ENCODE assay signal across 7 cellular contexts in the genomic region with DNA sequence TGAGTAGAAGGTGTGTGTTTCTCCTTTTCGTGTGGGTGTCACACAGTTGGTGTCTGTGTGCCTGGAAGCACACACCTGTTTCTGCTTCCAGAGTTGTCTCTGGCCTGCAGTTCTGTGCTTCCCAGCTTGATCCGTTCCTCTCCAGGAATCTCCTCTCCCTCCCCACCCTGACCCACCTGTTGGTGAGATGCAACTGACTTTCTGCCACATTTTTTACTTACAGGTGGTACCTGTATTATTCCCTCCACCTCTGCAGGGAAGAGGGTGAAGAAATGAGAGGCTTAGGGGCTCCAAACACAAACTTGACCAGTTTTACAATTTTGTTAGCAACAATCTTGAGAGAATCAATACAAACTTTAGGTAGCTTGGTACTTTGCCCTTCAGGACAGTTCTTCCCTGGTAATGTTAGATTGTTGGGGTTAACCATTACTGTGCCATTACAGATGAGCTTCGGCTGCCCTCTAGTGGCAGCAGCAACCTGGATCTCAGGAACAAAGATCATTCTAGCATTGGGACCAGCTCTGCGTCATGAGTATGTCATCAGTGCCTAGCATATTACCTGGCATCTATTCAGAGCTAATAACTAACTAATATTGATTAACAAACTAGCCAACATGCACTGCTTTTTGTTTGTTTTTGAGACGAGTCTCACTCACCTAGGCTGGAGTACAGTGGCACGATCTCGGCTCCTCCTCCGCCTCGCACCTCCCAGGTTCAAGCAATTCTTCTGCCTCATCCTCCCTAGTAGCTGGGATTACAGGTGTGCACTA. TPM values are rescaled to one million over a fixed set of nuclear protein-coding genes. Genes with fewer than 3 reads are reported as not detected.
A peak's percentile ranks its signal among the peaks of the same experiment; 100 is the strongest.
DNase-seq lines count a peak whose midpoint lies in the region; ATAC-seq and TF ChIP-seq lines count a peak whose summit lies in the region.
"Not testable (repeated sequence)": the region's sequence is repeated elsewhere in the genome, so short reads cannot be mapped to it uniquely, and the experiment has no call there.

No MANE protein-coding gene starts in this region.

- not testable (repeated sequence) for H3K4me1 ChIP-seq in prostate gland (replicated peaks)

- not testable (repeated sequence) for H3K27me3 Mint-ChIP-seq in activated naive CD8-positive, alpha-beta T cell treated with anti-CD3 and anti-CD28 coated beads, Interleukin-2, amount 10 ng/mL, durations not matched to agents 7 days and 5 days; glutamatergic neuron (ENCODE audit: unreplicated experiment)

- H3K36me3 ChIP-seq in prostate gland: not testable (repeated sequence)

- TF ChIP-seq POLR2A in NB4 (IDR thresholded peaks at IDR 0.05; ENCODE audit: extremely low read depth, insufficient read length); prostate gland (IDR thresholded peaks at IDR 0.05): not testable (repeated sequence)

- H3K9me3 ChIP-seq in prostate gland: not testable (repeated sequence)

- not testable (repeated sequence) for H3K4me3 ChIP-seq in NB4 (ENCODE audit: low read depth, low read length); prostate gland

- DNase-seq in GM13977 (ENCODE audit: low spot score) (peak; percentile 23), NB4 (ENCODE audit: low read depth) (peak; percentile 63), T-helper 1 cell (peak in 3 of 5 donors; percentile 6 to 46 (median 29)), glutamatergic neuron (peak; percentile 71), prostate gland (ENCODE audit: low spot score) (peak; percentile 13)
- peak; percentile 58 for DNase-seq in activated naive CD8-positive, alpha-beta T cell treated with anti-CD3 and anti-CD28 coated beads, Interleukin-2, amount 10 ng/mL, durations not matched to agents 7 days and 5 days

- H3K4me1 Mint-ChIP-seq in activated naive CD8-positive, alpha-beta T cell treated with anti-CD3 and anti-CD28 coated beads, Interleukin-2, amount 10 ng/mL, durations not matched to agents 7 days and 5 days; glutamatergic neuron (ENCODE audit: low read depth, unreplicated experiment): not testable (repeated sequence)

- not testable (repeated sequence) for H3K27ac ChIP-seq in prostate gland

- H3K4me3 Mint-ChIP-seq in activated naive CD8-positive, alpha-beta T cell treated with anti-CD3 and anti-CD28 coated beads, Interleukin-2, amount 10 ng/mL, durations not matched to agents 7 days and 5 days; glutamatergic neuron (ENCODE audit: unreplicated experiment): not testable (repeated sequence)

- not testable (repeated sequence) for H3K36me3 Mint-ChIP-seq in activated naive CD8-positive, alpha-beta T cell treated with anti-CD3 and anti-CD28 coated beads, Interleukin-2, amount 10 ng/mL, durations not matched to agents 7 days and 5 days; glutamatergic neuron (ENCODE audit: unreplicated experiment)

- intact Hi-C loops in prostate gland (cut with DNase I): not testable (repeated sequence)

- WGBS in prostate gland: 65% methylated on average over 9 of the region's 9 CpGs

- POLR2A ChIA-PET in activated naive CD8-positive, alpha-beta T cell treated with anti-CD3 and anti-CD28 coated beads, Interleukin-2, amount 10 ng/mL, durations not matched to agents 7 days and 5 days (lab: Charles Lee): interaction anchor here (1.6 kb wide), 1 partner anchor 85 kb away, joined by 3 read pairs; no protein-coding TSS in a partner anchor

- H3K9me3 Mint-ChIP-seq in activated naive CD8-positive, alpha-beta T cell treated with anti-CD3 and anti-CD28 coated beads, Interleukin-2, amount 10 ng/mL, durations not matched to agents 7 days and 5 days; glutamatergic neuron (ENCODE audit: unreplicated experiment): not testable (repeated sequence)

- H3K27ac Mint-ChIP-seq in activated naive CD8-positive, alpha-beta T cell treated with anti-CD3 and anti-CD28 coated beads, Interleukin-2, amount 10 ng/mL, durations not matched to agents 7 days and 5 days; glutamatergic neuron (ENCODE audit: unreplicated experiment): not testable (repeated sequence)

- not testable (repeated sequence) for H3K27me3 ChIP-seq in prostate gland (replicated peaks; ENCODE audit: insufficient read depth)

- ATAC-seq in HG02852 (IDR thresholded peaks at IDR 0.05; ENCODE audit: unreplicated experiment): peak; percentile 84
- ATAC-seq in activated naive CD8-positive, alpha-beta T cell treated with anti-CD3 and anti-CD28 coated beads, Interleukin-2, amount 10 ng/mL, durations not matched to agents 7 days and 5 days (ENCODE audit: low read depth): peak; percentile 89

- TF ChIP-seq CTCF in GM13977 (IDR thresholded peaks at IDR 0.05; ENCODE audit: extremely low read depth, insufficient read depth, missing control alignments) (peak; percentile 63), NB4 (IDR thresholded peaks at IDR 0.05; ENCODE audit: low read depth, low read length) (peak; percentile 60), glutamatergic neuron (IDR thresholded peaks at IDR 0.05; ENCODE audit: partially characterized antibody, unreplicated experiment) (peak; percentile 72), prostate gland (IDR thresholded peaks at IDR 0.05) (peak in 3 of 4 experiments; percentile 39 to 58 (median 46))

- in situ Hi-C loops in GM13977 (cut with MboI; ENCODE audit: low pct_unique_long_range_greater_than_20kb, low sequenced_read_pairs, unreplicated experiment): not testable (repeated sequence)

RNA-seq across cellular contexts. Expression of a gene that starts 10.0 kb away (rescaled TPM):
- 10 to 100 TPM; 58.2 to 60.9 TPM for total RNA-seq in activated naive CD8-positive, alpha-beta T cell treated with anti-CD3 and anti-CD28 coated beads, Interleukin-2, amount 10 ng/mL, durations not matched to agents 7 days and 5 days
- total RNA-seq in glutamatergic neuron (ENCODE audit: unreplicated experiment): 50.9 TPM
- 10 to 100 TPM; 19.5 to 41.4 TPM for total RNA-seq in prostate gland

RNA-seq across cellular contexts. Expression of a gene that starts 54.3 kb away (rescaled TPM):
- total RNA-seq in activated naive CD8-positive, alpha-beta T cell treated with anti-CD3 and anti-CD28 coated beads, Interleukin-2, amount 10 ng/mL, durations not matched to agents 7 days and 5 days: 1 to 10 TPM; 1.6 to 2.5 TPM
- total RNA-seq in glutamatergic neuron (ENCODE audit: unreplicated experiment) (2.9 TPM), prostate gland (1 to 10 TPM; 1.7 to 1.9 TPM)

Comparison
In these comparisons a context has a peak if more than half of its experiments do, and no peak if none do; other contexts are left out.
1. DNase-seq: peak in every context shown above with its lines; median percentile 71 in glutamatergic neuron; 63 in NB4; 58 in activated naive CD8-positive, alpha-beta T cell treated with anti-CD3 and anti-CD28 coated beads, Interleukin-2, amount 10 ng/mL, durations not matched to agents 7 days and 5 days; 29 in T-helper 1 cell; 23 in GM13977; 13 in prostate gland.